In the genomic region with DNA sequence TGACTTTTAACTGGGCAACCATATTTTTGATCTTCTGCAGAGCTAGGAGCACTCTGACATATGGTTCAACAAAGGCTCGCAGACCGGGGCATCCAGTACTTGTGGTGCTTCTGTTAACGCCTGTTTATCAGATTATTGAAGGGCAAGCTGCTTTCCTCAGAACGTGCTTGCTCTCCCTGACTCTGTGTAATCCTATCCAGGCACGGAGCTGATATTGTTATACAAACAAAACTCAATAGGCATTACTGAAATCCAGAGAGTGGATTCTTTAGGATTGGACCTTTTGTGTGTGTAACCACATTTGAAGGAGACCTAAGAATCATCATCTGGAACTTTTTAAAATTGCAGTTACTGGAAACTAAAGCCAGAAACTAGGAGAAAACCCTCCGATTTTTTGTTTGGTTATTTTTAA, we compare ENCODE assay signal across 11 cellular contexts.
A peak's percentile ranks its signal among the peaks of the same experiment; 100 is the strongest.
DNase-seq lines count a peak whose midpoint lies in the region; ATAC-seq and TF ChIP-seq lines count a peak whose summit lies in the region.
"Had no signal": no experiment of that assay in that cellular context is flagged by ENCODE, and none has a peak within 500 bp of the region (broad histone marks: within the 10 kb centered on the region; RNA-seq: fewer than 3 reads in every experiment).

No MANE protein-coding gene starts in this region.

- no peaks in the 10 kb centered on the region for H3K9me3 Mint-ChIP-seq in mesothelial cell of epicardium

- POLR2A ChIA-PET in AG04449 (lab: Yijun Ruan, JAX), result no interaction called here

- CTCF ChIA-PET in AG04449 (lab: Yijun Ruan, JAX), result interaction anchor here (1.3 kb wide), 1 partner anchor 50 kb away, joined by 4 read pairs; no protein-coding TSS in a partner anchor

- no peak overlapping the region for H3K4me3 Mint-ChIP-seq in mesothelial cell of epicardium

- no peaks in the 10 kb centered on the region for H3K36me3 Mint-ChIP-seq in mesothelial cell of epicardium

- H3K27ac Mint-ChIP-seq in mesothelial cell of epicardium, result peak overlapping the region; percentile 40

- peaks cover 56% of the 10 kb centered on the region for H3K4me1 Mint-ChIP-seq in mesothelial cell of epicardium

- no peak for ATAC-seq in GM21717 (IDR thresholded peaks at IDR 0.05; ENCODE audit: unreplicated experiment)
- no peak for ATAC-seq in HG03565 (IDR thresholded peaks at IDR 0.05; ENCODE audit: unreplicated experiment)

- DNase-seq in AG04449 (ENCODE audit: low read depth, low spot score), result peak; percentile 9
- DNase-seq in NCI-H1694 treated with DMSO at 0.1 percent for 48 hours (lab: John Stamatoyannopoulos, UW), result peak; percentile 20
- peak; percentile 67 for DNase-seq in choroid plexus epithelial cell (ENCODE audit: low read depth)
- no peak for DNase-seq in mesothelial cell of epicardium (ENCODE audit: low spot score in 2 of 2, unreplicated experiment in 2 of 2)
- no peak for DNase-seq in activated gamma-delta T cell treated with Interleukin-2 at 50 U/mL for 16 hours
- DNase-seq in stimulated activated CD4-positive, alpha-beta T cell treated with anti-CD3 and anti-CD28 coated beads, Interleukin-15, amount 100 ng/mL, for 24 hours, result no peak
- DNase-seq: Karpas-422 had no signal

- H3K4me3 ChIP-seq in AG04449 (ENCODE audit: low read depth, low read length) (no peak overlapping the region), choroid plexus epithelial cell (ENCODE audit: low read depth, low read length) (no peak overlapping the region)
- H3K4me3 ChIP-seq: dorsolateral prefrontal cortex, SK-N-MC had no signal

- peaks cover 2% of the 10 kb centered on the region for H3K27me3 Mint-ChIP-seq in mesothelial cell of epicardium (ENCODE audit: low read depth)

- TF ChIP-seq CTCF in AG04449 (IDR thresholded peaks at IDR 0.05; ENCODE audit: insufficient read depth, low read length, missing control alignments), result no peak
- TF ChIP-seq CTCF in choroid plexus epithelial cell (conservative IDR thresholded peaks at IDR 0.05; ENCODE audit: low read depth, low read length), result no peak
- no peak for TF ChIP-seq CTCF in mesothelial cell of epicardium (IDR thresholded peaks at IDR 0.05; ENCODE audit: unreplicated experiment)

Comparison
In these comparisons a context has a peak if more than half of its experiments do, and no peak if none do; other contexts are left out.
1. DNase-seq: peak in AG04449 (single experiment), NCI-H1694 treated with DMSO at 0.1 percent for 48 hours (single experiment) and choroid plexus epithelial cell (single experiment); none in mesothelial cell of epicardium (0 of 2), activated gamma-delta T cell treated with Interleukin-2 at 50 U/mL for 16 hours (single experiment) and stimulated activated CD4-positive, alpha-beta T cell treated with anti-CD3 and anti-CD28 coated beads, Interleukin-15, amount 100 ng/mL, for 24 hours (single experiment).